13 cellular contexts compared by ENCODE assay signal in the genomic region with DNA sequence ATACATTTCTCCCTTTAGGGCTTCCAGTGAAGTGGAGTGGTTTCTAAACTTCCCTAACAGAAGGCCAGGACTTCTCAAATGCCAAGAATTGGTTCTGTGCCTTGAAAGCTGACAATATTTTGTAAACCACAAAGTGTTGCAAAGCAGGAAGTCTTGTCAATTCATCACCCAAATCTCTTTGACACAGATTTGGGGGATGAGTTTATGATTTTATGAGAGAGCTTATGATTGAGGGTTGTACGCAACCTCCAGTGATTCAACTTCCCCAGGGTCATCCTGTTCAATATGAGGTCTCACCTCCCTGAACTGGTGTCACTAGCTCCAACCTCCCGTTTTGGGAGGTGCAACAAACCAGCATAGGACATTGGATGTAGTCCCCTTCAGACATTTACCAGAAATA.
"Had no signal": no experiment of that assay in that cellular context is flagged by ENCODE, and none has a peak within 500 bp of the region (broad histone marks: within the 10 kb centered on the region; RNA-seq: fewer than 3 reads in every experiment).

No MANE protein-coding gene starts in this region.

- H3K4me3 Mint-ChIP-seq: activated CD4-positive, alpha-beta T cell treated with anti-CD3 and anti-CD28 coated beads, Interleukin-2, amount 10 ng/mL, durations not matched to agents 7 days and 5 days; activated naive CD4-positive, alpha-beta T cell treated with anti-CD3 and anti-CD28 coated beads, Interleukin-2, amount 10 ng/mL, durations not matched to agents 7 days and 5 days; stimulated activated memory B cell treated with anti-CD40 and anti-IgM and Interleukin-4, amounts not matched to agents 10 μg/mL and 1 μg/mL and 100 μg/mL, for 72 hours had no signal

- H3K27me3 Mint-ChIP-seq: stimulated activated memory B cell treated with anti-CD40 and anti-IgM and Interleukin-4, amounts not matched to agents 10 μg/mL and 1 μg/mL and 100 μg/mL, for 72 hours had no signal

- H3K27ac Mint-ChIP-seq: activated CD4-positive, alpha-beta T cell treated with anti-CD3 and anti-CD28 coated beads, Interleukin-2, amount 10 ng/mL, durations not matched to agents 7 days and 5 days; activated naive CD4-positive, alpha-beta T cell treated with anti-CD3 and anti-CD28 coated beads, Interleukin-2, amount 10 ng/mL, durations not matched to agents 7 days and 5 days; activated T-helper 2 cell treated with anti-CD3 and anti-CD28 coated beads, Interferon-gamma antibody, Interleukin-2, Interleukin-4, amounts not matched to agents 10 μg/mL and 5 μg/mL and 100 μg/mL, durations not matched to agents 14 hours and 24 hours and 36 hours; stimulated activated memory B cell treated with anti-CD40 and anti-IgM and Interleukin-4, amounts not matched to agents 10 μg/mL and 1 μg/mL and 100 μg/mL, for 72 hours had no signal

- H3K9me3 Mint-ChIP-seq: activated CD4-positive, alpha-beta T cell treated with anti-CD3 and anti-CD28 coated beads, Interleukin-2, amount 10 ng/mL, durations not matched to agents 7 days and 5 days; activated naive CD4-positive, alpha-beta T cell treated with anti-CD3 and anti-CD28 coated beads, Interleukin-2, amount 10 ng/mL, durations not matched to agents 7 days and 5 days; activated T-helper 2 cell treated with anti-CD3 and anti-CD28 coated beads, Interferon-gamma antibody, Interleukin-2, Interleukin-4, amounts not matched to agents 10 μg/mL and 5 μg/mL and 100 μg/mL, durations not matched to agents 14 hours and 24 hours and 36 hours had no signal

- DNase-seq: activated CD4-positive, alpha-beta T cell treated with anti-CD3 and anti-CD28 coated beads, Interleukin-2, amount 10 ng/mL, durations not matched to agents 7 days and 5 days; activated CD4-positive, CD25-positive, alpha-beta regulatory T cell; activated naive CD4-positive, alpha-beta T cell treated with anti-CD3 and anti-CD28 coated beads, Interleukin-2, amount 10 ng/mL, durations not matched to agents 7 days and 5 days; heart left ventricle; left lung; mesenchymal stem cell; psoas muscle; right lobe of liver; spleen; stimulated activated CD4-positive, alpha-beta T cell treated with anti-CD3 and anti-CD28 coated beads, Interleukin-1b, Interleukin-23, amount 100 ng/mL, for 48 hours; transverse colon had no signal

- H3K4me1 Mint-ChIP-seq: activated CD4-positive, alpha-beta T cell treated with anti-CD3 and anti-CD28 coated beads, Interleukin-2, amount 10 ng/mL, durations not matched to agents 7 days and 5 days; activated naive CD4-positive, alpha-beta T cell treated with anti-CD3 and anti-CD28 coated beads, Interleukin-2, amount 10 ng/mL, durations not matched to agents 7 days and 5 days; stimulated activated memory B cell treated with anti-CD40 and anti-IgM and Interleukin-4, amounts not matched to agents 10 μg/mL and 1 μg/mL and 100 μg/mL, for 72 hours had no signal

- H3K36me3 Mint-ChIP-seq: activated naive CD4-positive, alpha-beta T cell treated with anti-CD3 and anti-CD28 coated beads, Interleukin-2, amount 10 ng/mL, durations not matched to agents 7 days and 5 days; stimulated activated memory B cell treated with anti-CD40 and anti-IgM and Interleukin-4, amounts not matched to agents 10 μg/mL and 1 μg/mL and 100 μg/mL, for 72 hours had no signal

- ATAC-seq: heart left ventricle; left lung; psoas muscle; right lobe of liver; stimulated activated memory B cell treated with anti-CD40 and anti-IgM and Interleukin-4, amounts not matched to agents 10 μg/mL and 1 μg/mL and 100 μg/mL, for 72 hours had no signal

- H3K4me3 ChIP-seq: heart left ventricle, left lung, psoas muscle, right lobe of liver, spleen, transverse colon had no signal
